In genomic region chr21:37451446-37451845, GRCh38 we compare ENCODE assay signal across 1 cellular context.
TF ChIP-seq lines count a peak whose summit lies in the region.

No MANE protein-coding gene starts in this region.

TF ChIP-seq in GM23338, 12 proteins besides CTCF, POLR2A, EP300 and RAD21 (continued from another document):
- TF ChIP-seq REST (IDR thresholded peaks at IDR 0.05; ENCODE audit: unreplicated experiment) = no peak
- TF ChIP-seq ZNF331 (CRISPR knock-in tag; IDR thresholded peaks at IDR 0.05; ENCODE audit: low read depth) = no peak
- no peak for TF ChIP-seq ZNF114 (CRISPR knock-in tag; IDR thresholded peaks at IDR 0.05)
- TF ChIP-seq EZH2 (IDR thresholded peaks at IDR 0.05; ENCODE audit: low read depth, unreplicated experiment) = no peak
- TF ChIP-seq NANOG (IDR thresholded peaks at IDR 0.05; ENCODE audit: borderline replicate concordance) = no peak
- TF ChIP-seq EZH2phosphoT487 (IDR thresholded peaks at IDR 0.05; ENCODE audit: unreplicated experiment) = no peak
- TF ChIP-seq STAT1 (IDR thresholded peaks at IDR 0.05; ENCODE audit: unreplicated experiment) = no peak
- no peak for TF ChIP-seq ETS1 (IDR thresholded peaks at IDR 0.05)
- TF ChIP-seq ZNF462 (CRISPR knock-in tag; IDR thresholded peaks at IDR 0.05) = no peak
- TF ChIP-seq JUNB (IDR thresholded peaks at IDR 0.05; ENCODE audit: unreplicated experiment) = no peak
TF ChIP-seq in GM23338: peak in this region for 0.
